In the genomic region with DNA sequence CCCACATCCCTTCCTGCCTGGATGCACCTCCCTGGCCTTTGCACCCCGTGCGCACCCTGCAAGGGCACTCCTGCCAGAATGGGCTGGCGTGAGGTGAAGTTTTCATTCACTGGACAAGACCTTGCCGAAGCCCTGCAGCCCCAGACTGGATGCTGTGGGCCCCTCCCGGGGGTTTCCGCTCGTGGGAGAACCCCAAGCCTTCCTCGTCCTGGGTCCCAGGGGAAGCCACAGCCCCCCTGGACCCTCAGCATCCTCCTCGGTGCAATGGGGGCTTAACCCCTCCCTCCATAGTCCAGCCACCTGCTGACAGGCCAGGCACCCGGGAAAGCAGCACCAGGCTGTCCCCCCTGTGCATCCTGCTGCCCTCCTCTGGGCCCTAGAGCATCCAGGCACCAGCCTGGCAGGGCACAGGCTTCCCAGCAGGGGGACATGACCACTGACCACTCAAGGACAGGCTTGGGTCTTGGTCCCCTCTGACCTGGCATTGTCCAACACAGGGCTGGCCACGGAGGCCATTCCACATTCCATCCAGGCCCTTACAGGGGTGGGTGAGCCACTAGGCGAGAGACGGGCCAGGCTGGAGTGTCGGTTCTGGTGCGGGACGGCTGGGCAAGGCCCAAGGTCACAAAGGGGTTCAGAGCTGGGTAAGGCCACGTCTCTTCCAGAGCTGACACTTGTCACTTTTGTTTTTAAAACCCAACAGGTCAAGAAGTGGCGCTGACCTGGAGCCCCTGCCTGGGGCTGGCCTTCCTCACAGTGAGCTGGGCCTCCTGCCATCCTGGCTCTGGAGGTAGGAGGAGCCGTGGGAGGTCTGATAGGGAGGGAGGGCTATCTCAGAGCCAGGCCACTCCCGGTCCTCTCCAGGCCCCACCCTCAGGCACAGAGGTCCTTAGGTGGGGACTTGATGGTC, we compare ENCODE assay signal across 11 cellular contexts. TPM values are rescaled to one million over a fixed set of nuclear protein-coding genes. Genes with fewer than 3 reads are reported as not detected.
DNase-seq lines count a peak whose midpoint lies in the region; ATAC-seq, FAIRE-seq and TF ChIP-seq lines count a peak whose summit lies in the region.
"Had no signal": no experiment of that assay in that cellular context is flagged by ENCODE, and none has a peak within 500 bp of the region (broad histone marks: within the 10 kb centered on the region; RNA-seq: fewer than 3 reads in every experiment).

No MANE protein-coding gene starts in this region.

- 84% methylated on average over 14 of the region's 20 CpGs; no CpG with 5 or more reads in 1 of the 2 experiments for WGBS in IMR-90 (ENCODE audit: extremely low coverage in 2 of 2, insufficient read length in 1 of 2), 2 experiments

- 0 out of 2 replicates have a peak overlapping the region, but pooled peaks have one; percentile 33 for H3K23ac ChIP-seq in IMR-90 (ENCODE audit: low read depth, low read length)

- ATAC-seq in IMR-90 (ENCODE audit: low read depth) (peak; percentile 69), thoracic aorta (ENCODE audit: insufficient number of reproducible peaks, low FRiP score, low read depth) (no peak)
- ATAC-seq: activated CD4-positive, CD25-positive, alpha-beta regulatory T cell treated with anti-CD3 and anti-CD28 coated beads, Interleukin-2, amount 50 U/mL, for 24 hours had no signal

- TF ChIP-seq CTCF in IMR-90 (conservative IDR thresholded peaks at IDR 0.05; ENCODE audit: low read depth, low read length) (no peak; the same call in 1 of the 2 replicates), bronchial epithelial cell (IDR thresholded peaks at IDR 0.05; ENCODE audit: insufficient read depth, low read length, severe bottlenecking) (no peak), thoracic aorta (IDR thresholded peaks at IDR 0.05) (no peak), OCI-LY7 (conservative IDR thresholded peaks at IDR 0.05; ENCODE audit: low read length) (no peak)

- no peak for FAIRE-seq in bronchial epithelial cell (lab: Jason Lieb, UNC)
- FAIRE-seq: GM19239 had no signal

- dilution Hi-C loops in IMR-90 (cut with HindIII; ENCODE audit: low sequenced_read_pairs, unreplicated experiment) = no loop called here

- H3K18ac ChIP-seq in IMR-90 (ENCODE audit: low read depth, low read length) = no peak overlapping the region

- H3K27ac ChIP-seq in IMR-90 (ENCODE audit: insufficient read depth, low read length) = peak overlapping the region; percentile 47; the same call in 1 of the 2 replicates
- H3K27ac ChIP-seq in thoracic aorta = peak overlapping the region; percentile 87 to 92
- H3K27ac ChIP-seq in OCI-LY7 (ENCODE audit: low read depth, low read length, poor library complexity, severe bottlenecking) = no peak overlapping the region

- POLR2A ChIA-PET in IMR-90 (lab: Charles Lee; ENCODE audit: unreplicated experiment) (no interaction called here), OCI-LY7 (lab: Charles Lee) (no interaction called here)

- CTCF ChIA-PET in IMR-90 (lab: Yijun Ruan, JAX) = interaction anchor here (0.9 kb wide), 1 partner anchor 103 kb away, joined by 3 read pairs; no protein-coding TSS in a partner anchor
- CTCF ChIA-PET in OCI-LY7 (lab: Charles Lee; ENCODE audit: unreplicated experiment) = interaction anchor here (0.5 kb wide), 1 partner anchor 73 kb away, joined by 7 read pairs; no protein-coding TSS in a partner anchor

- H2AK5ac ChIP-seq in IMR-90 (ENCODE audit: low read depth, low read length) = peak overlapping the region; percentile 33; the same call in 1 of the 2 replicates

- intact Hi-C loops in IMR-90 (cut with micrococcal nuclease) = no loop called here
- intact Hi-C loops in OCI-LY7 (cut with micrococcal nuclease; ENCODE audit: unreplicated experiment) = no loop called here

- peak overlapping the region; percentile 9 for H2BK5ac ChIP-seq in IMR-90 (ENCODE audit: low read depth, low read length, poor library complexity, severe bottlenecking)

- BruUV-seq in IMR-90 (replicated peaks; lab: Mats Ljungman, UMichigan) (no TSS peak), OCI-LY7 (replicated peaks; lab: Mats Ljungman, UMichigan) (no TSS peak)

- no peak overlapping the region for H2BK15ac ChIP-seq in IMR-90 (ENCODE audit: low read depth, low read length)

- H3K9me1 ChIP-seq in IMR-90 (ENCODE audit: insufficient read depth, low read length) = peaks cover 5% of the 10 kb centered on the region; the same call in 1 of the 2 replicates

- no peak for TF ChIP-seq POLR2A in IMR-90 (IDR thresholded peaks at IDR 0.05; ENCODE audit: low read depth, low read length)

- no peak overlapping the region for H2BK120ac ChIP-seq in IMR-90 (ENCODE audit: low read depth, low read length)

- H3K9ac ChIP-seq in IMR-90 (ENCODE audit: low read depth, low read length) = no peak overlapping the region

- no peak overlapping the region for H3K14ac ChIP-seq in IMR-90 (replicated peaks; ENCODE audit: low read depth, low read length)

- in situ Hi-C loops in IMR-90 (cut with MboI; ENCODE audit: low sequenced_read_pairs) = no loop called here

- H3K9me3 ChIP-seq in IMR-90 (ENCODE audit: control insufficient read depth, insufficient read depth, low read length) = no peaks in the 10 kb centered on the region
- no peaks in the 10 kb centered on the region for H3K9me3 ChIP-seq in thoracic aorta
- H3K9me3 ChIP-seq in OCI-LY7 (ENCODE audit: low read length) = no peaks in the 10 kb centered on the region
- H3K9me3 ChIP-seq: MG63 had no signal

- H3K4me1 ChIP-seq in IMR-90 (ENCODE audit: control insufficient read depth, insufficient read depth, low read length) = peaks cover 40% of the 10 kb centered on the region
- peaks cover 75 to 100% of the 10 kb centered on the region in 2 donors for H3K4me1 ChIP-seq in thoracic aorta (ENCODE audit: control insufficient read depth in 1 of 2, low read depth in 2 of 2)
- no peaks in the 10 kb centered on the region for H3K4me1 ChIP-seq in OCI-LY7 (ENCODE audit: insufficient read depth, low read length, poor library complexity, severe bottlenecking)

- no peak overlapping the region for H3K56ac ChIP-seq in IMR-90 (ENCODE audit: extremely low read depth, insufficient read depth, low read length)

- no peak overlapping the region for H3K4me2 ChIP-seq in IMR-90 (ENCODE audit: low read depth, low read length)
- H3K4me2 ChIP-seq in OCI-LY7 (ENCODE audit: low read length) = no peak overlapping the region

- no peak overlapping the region for H3K4ac ChIP-seq in IMR-90 (ENCODE audit: low read depth, low read length)

- H2BK20ac ChIP-seq in IMR-90 (ENCODE audit: low read depth, low read length) = no peak overlapping the region

- H3K4me3 ChIP-seq in IMR-90 (ENCODE audit: insufficient read depth, low read depth, low read length) (no peak overlapping the region), bronchial epithelial cell (ENCODE audit: low read depth, low read length) (no peak overlapping the region), thoracic aorta (no peak overlapping the region), OCI-LY7 (ENCODE audit: low read depth, low read length, poor library complexity, severe bottlenecking) (no peak overlapping the region)
- H3K4me3 ChIP-seq: MG63 had no signal

- H3K36me3 ChIP-seq in IMR-90 (ENCODE audit: control insufficient read depth, insufficient read depth, low read length) = peaks cover 70% of the 10 kb centered on the region
- peaks cover 48% of the 10 kb centered on the region for H3K36me3 ChIP-seq in bronchial epithelial cell (ENCODE audit: control insufficient read depth, insufficient read depth, low read length)
- H3K36me3 ChIP-seq in thoracic aorta = peaks cover 34% of the 10 kb centered on the region
- H3K36me3 ChIP-seq in OCI-LY7 (ENCODE audit: insufficient read depth, low read length) = no peaks in the 10 kb centered on the region

- TF ChIP-seq RAD21 in IMR-90 (IDR thresholded peaks at IDR 0.05; ENCODE audit: low read length) = no peak

- no peak overlapping the region for H4K5ac ChIP-seq in IMR-90 (ENCODE audit: low read depth, low read length)

- H3K9me2 ChIP-seq in OCI-LY7 (ENCODE audit: insufficient read depth, low read length) = no peaks in the 10 kb centered on the region

- H3K27me3 ChIP-seq in IMR-90 (ENCODE audit: control insufficient read depth, insufficient read depth, low read length) (no peaks in the 10 kb centered on the region), bronchial epithelial cell (ENCODE audit: control insufficient read depth, insufficient read depth, low read length) (no peaks in the 10 kb centered on the region), thoracic aorta (replicated peaks; ENCODE audit: insufficient read depth) (no peaks in the 10 kb centered on the region)
- H3K27me3 ChIP-seq: MG63 had no signal

- H2AFZ ChIP-seq in IMR-90 (replicated peaks; ENCODE audit: low read length, poor library complexity) (peak overlapping the region; percentile 58), OCI-LY7 (ENCODE audit: low read length) (no peak overlapping the region)

- H2AK9ac ChIP-seq in IMR-90 (replicated peaks; ENCODE audit: low read depth, low read length, poor library complexity) = peak overlapping the region; percentile 85

- H4K91ac ChIP-seq in IMR-90 (ENCODE audit: insufficient read depth, low read depth, low read length) = no peak overlapping the region

- no peaks in the 10 kb centered on the region for H3K79me2 ChIP-seq in OCI-LY7 (ENCODE audit: insufficient read depth, low read depth, low read length)

- H4K8ac ChIP-seq in IMR-90 (ENCODE audit: low read depth in 2 of 2, low read length in 2 of 2) = peak overlapping the region in 1 of 2 experiments; percentile 39; a peak in 1 of 4 replicates

- peaks cover 19 to 63% of the 10 kb centered on the region in 2 experiments for H3K79me1 ChIP-seq in IMR-90 (ENCODE audit: low read depth in 1 of 2, low read length in 2 of 2)

- DNase-seq in IMR-90 = peak; percentile 23
- peak; percentile 33 for DNase-seq in bronchial epithelial cell (ENCODE audit: low read depth)
- peak; percentile 40 for DNase-seq in kidney glomerular epithelial cell (lab: John Stamatoyannopoulos, UW)
- DNase-seq in thoracic aorta (ENCODE audit: low spot score) = no peak
- no peak for DNase-seq in OCI-LY7 (ENCODE audit: low spot score)
- no peak for DNase-seq in NCI-H146 treated with DMSO at 0.1 percent for 48 hours (lab: John Stamatoyannopoulos, UW; ENCODE audit: unreplicated experiment)
- DNase-seq in stimulated activated CD4-positive, alpha-beta T cell treated with anti-CD3 and anti-CD28 coated beads, Interleukin-12 subunit alpha, Interleukin-12 subunit beta, amount 100 ng/mL, for 4 hours = no peak
- no peak for DNase-seq in NOMO-1 treated with DMSO at 0.1 percent for 48 hours (lab: John Stamatoyannopoulos, UW; ENCODE audit: unreplicated experiment)
- DNase-seq: MG63 had no signal

- H4K20me1 ChIP-seq in IMR-90 (ENCODE audit: insufficient read depth, low read length) = peaks cover 50% of the 10 kb centered on the region
- no peaks in the 10 kb centered on the region for H4K20me1 ChIP-seq in OCI-LY7 (ENCODE audit: insufficient read depth, low read length)

TF ChIP-seq in IMR-90, 13 proteins besides CTCF, POLR2A, EP300 and RAD21 (continues in another document):
- no peak for TF ChIP-seq BHLHE40 (IDR thresholded peaks at IDR 0.05; ENCODE audit: low read depth, low read length)

RNA-seq across cellular contexts. Expression of a gene that starts 41.5 kb away (rescaled TPM):
- total RNA-seq in IMR-90 (2012; rRNA removed) (6.1 and 7.0 TPM in 2 replicates), bronchial epithelial cell (7.6 and 10.5 TPM in 2 replicates), thoracic aorta (10 to 100 TPM; 21.9 to 67.8 TPM), OCI-LY7 (2022) (10.5 and 16.4 TPM in 2 replicates)
- polyA plus RNA-seq in IMR-90 (2012; rRNA removed) = 3.1 and 3.3 TPM in 2 replicates
- 3.2 and 3.3 TPM in 2 replicates for polyA plus RNA-seq in IMR-90 (2012; cell fraction: cytosol; rRNA removed)
- 3.0 and 5.9 TPM in 2 replicates for polyA plus RNA-seq in IMR-90 (2012; cell fraction: nucleus; rRNA removed; ENCODE audit: low replicate concordance)
- 0.90 and 3.3 TPM in 2 replicates for total RNA-seq in OCI-LY7 (2014; rRNA removed; shearing (Covaris generic))

Comparison
In these comparisons a context has a peak if more than half of its experiments do, and no peak if none do; other contexts are left out.
1. DNase-seq: peak in IMR-90 (single experiment), bronchial epithelial cell (single experiment) and kidney glomerular epithelial cell (single experiment); none in thoracic aorta (single experiment), OCI-LY7 (single experiment), NCI-H146 treated with DMSO at 0.1 percent for 48 hours (single experiment), stimulated activated CD4-positive, alpha-beta T cell treated with anti-CD3 and anti-CD28 coated beads, Interleukin-12 subunit alpha, Interleukin-12 subunit beta, amount 100 ng/mL, for 4 hours (single experiment) and NOMO-1 treated with DMSO at 0.1 percent for 48 hours (single experiment).